In genomic region chr22:21014202-21015050, GRCh38 we compare ENCODE assay signal across 1 cellular context.
A peak's percentile ranks its signal among the peaks of the same experiment; 100 is the strongest.
TF ChIP-seq lines count a peak whose summit lies in the region.

No MANE protein-coding gene starts in this region.

TF ChIP-seq in HepG2, 621 proteins besides CTCF, POLR2A, EP300 and RAD21 (continued from another document and continues in another):
- TF ChIP-seq PBX3 (CRISPR knock-in tag; IDR thresholded peaks at IDR 0.05; ENCODE audit: borderline replicate concordance) = no peak
- TF ChIP-seq HIC2 (CRISPR knock-in tag; IDR thresholded peaks at IDR 0.05; ENCODE audit: low read depth) = peak; percentile 86
- peak; percentile 63 for TF ChIP-seq POLR2G (IDR thresholded peaks at IDR 0.05; ENCODE audit: low read depth, low read length)
- no peak for TF ChIP-seq NFIB (CRISPR knock-in tag; IDR thresholded peaks at IDR 0.05; ENCODE audit: borderline replicate concordance)
- no peak for TF ChIP-seq ZBTB49 (CRISPR knock-in tag; IDR thresholded peaks at IDR 0.05; ENCODE audit: borderline replicate concordance)
- TF ChIP-seq MXI1 (IDR thresholded peaks at IDR 0.05; ENCODE audit: borderline replicate concordance, low read depth, low read length) = no peak
- no peak for TF ChIP-seq ZFP37 (CRISPR knock-in tag; IDR thresholded peaks at IDR 0.05; ENCODE audit: borderline replicate concordance)
- TF ChIP-seq ZSCAN9 (CRISPR knock-in tag; IDR thresholded peaks at IDR 0.05; ENCODE audit: borderline replicate concordance) = no peak
- TF ChIP-seq HOXA3 (CRISPR knock-in tag; IDR thresholded peaks at IDR 0.05) = peak; percentile 30; the same call in 1 of the 2 replicates
- no peak for TF ChIP-seq ZNF672 (CRISPR knock-in tag; IDR thresholded peaks at IDR 0.05)
- no peak for TF ChIP-seq AHR (CRISPR knock-in tag; IDR thresholded peaks at IDR 0.05)
- TF ChIP-seq GABPA (IDR thresholded peaks at IDR 0.05; ENCODE audit: low read depth, low read length) = peak; percentile 49
- TF ChIP-seq GABPA (CRISPR knock-in tag; IDR thresholded peaks at IDR 0.05; ENCODE audit: low read depth) = peak; percentile 83
- TF ChIP-seq GMEB1 (CRISPR knock-in tag; IDR thresholded peaks at IDR 0.05; ENCODE audit: borderline replicate concordance) = no peak
- no peak for TF ChIP-seq SRF (IDR thresholded peaks at IDR 0.05; ENCODE audit: low read depth, low read length)
- no peak for TF ChIP-seq PLRG1 (conservative IDR thresholded peaks at IDR 0.05)
- TF ChIP-seq ZBTB40 (IDR thresholded peaks at IDR 0.05) = no peak
- no peak for TF ChIP-seq ZBTB40 (CRISPR knock-in tag; IDR thresholded peaks at IDR 0.05)
- no peak for TF ChIP-seq ZFP62 (CRISPR knock-in tag; IDR thresholded peaks at IDR 0.05)
- TF ChIP-seq, protein P1, sequence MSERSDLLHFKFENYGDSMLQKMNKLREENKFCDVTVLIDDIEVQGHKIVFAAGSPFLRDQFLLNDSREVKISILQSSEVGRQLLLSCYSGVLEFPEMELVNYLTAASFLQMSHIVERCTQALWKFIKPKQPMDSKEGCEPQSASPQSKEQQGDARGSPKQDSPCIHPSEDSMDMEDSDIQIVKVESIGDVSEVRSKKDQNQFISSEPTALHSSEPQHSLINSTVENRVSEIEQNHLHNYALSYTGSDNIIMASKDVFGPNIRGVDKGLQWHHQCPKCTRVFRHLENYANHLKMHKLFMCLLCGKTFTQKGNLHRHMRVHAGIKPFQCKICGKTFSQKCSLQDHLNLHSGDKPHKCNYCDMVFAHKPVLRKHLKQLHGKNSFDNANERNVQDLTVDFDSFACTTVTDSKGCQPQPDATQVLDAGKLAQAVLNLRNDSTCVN (CRISPR knock-in tag; IDR thresholded peaks at IDR 0.05; ENCODE audit: borderline replicate concordance) = no peak
- no peak for TF ChIP-seq CC2D1A (CRISPR knock-in tag; IDR thresholded peaks at IDR 0.05)
- no peak for TF ChIP-seq ZNF549 (CRISPR knock-in tag; IDR thresholded peaks at IDR 0.05)
- TF ChIP-seq ZNF816 (CRISPR knock-in tag; IDR thresholded peaks at IDR 0.05; ENCODE audit: borderline replicate concordance) = no peak
- no peak for TF ChIP-seq ZNF740 (CRISPR knock-in tag; IDR thresholded peaks at IDR 0.05)
- TF ChIP-seq NR2F2 (IDR thresholded peaks at IDR 0.05; ENCODE audit: borderline replicate concordance, low read depth) = peak; percentile 68; the same call in 1 of the 2 replicates
- TF ChIP-seq, protein P2, sequence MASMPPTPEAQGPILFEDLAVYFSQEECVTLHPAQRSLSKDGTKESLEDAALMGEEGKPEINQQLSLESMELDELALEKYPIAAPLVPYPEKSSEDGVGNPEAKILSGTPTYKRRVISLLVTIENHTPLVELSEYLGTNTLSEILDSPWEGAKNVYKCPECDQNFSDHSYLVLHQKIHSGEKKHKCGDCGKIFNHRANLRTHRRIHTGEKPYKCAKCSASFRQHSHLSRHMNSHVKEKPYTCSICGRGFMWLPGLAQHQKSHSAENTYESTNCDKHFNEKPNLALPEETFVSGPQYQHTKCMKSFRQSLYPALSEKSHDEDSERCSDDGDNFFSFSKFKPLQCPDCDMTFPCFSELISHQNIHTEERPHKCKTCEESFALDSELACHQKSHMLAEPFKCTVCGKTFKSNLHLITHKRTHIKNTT (CRISPR knock-in tag; IDR thresholded peaks at IDR 0.05) = no peak
- peak; percentile 59 for TF ChIP-seq ELF1 (CRISPR knock-in tag; IDR thresholded peaks at IDR 0.05)
- TF ChIP-seq FOXA1 (IDR thresholded peaks at IDR 0.05) = no peak
- no peak for TF ChIP-seq FOXA1 (CRISPR knock-in tag; IDR thresholded peaks at IDR 0.05)
- TF ChIP-seq ZNF550 (CRISPR knock-in tag; IDR thresholded peaks at IDR 0.05; ENCODE audit: borderline replicate concordance) = no peak
- TF ChIP-seq ZNF160 (CRISPR knock-in tag; IDR thresholded peaks at IDR 0.05) = no peak
- TF ChIP-seq, protein P3, sequence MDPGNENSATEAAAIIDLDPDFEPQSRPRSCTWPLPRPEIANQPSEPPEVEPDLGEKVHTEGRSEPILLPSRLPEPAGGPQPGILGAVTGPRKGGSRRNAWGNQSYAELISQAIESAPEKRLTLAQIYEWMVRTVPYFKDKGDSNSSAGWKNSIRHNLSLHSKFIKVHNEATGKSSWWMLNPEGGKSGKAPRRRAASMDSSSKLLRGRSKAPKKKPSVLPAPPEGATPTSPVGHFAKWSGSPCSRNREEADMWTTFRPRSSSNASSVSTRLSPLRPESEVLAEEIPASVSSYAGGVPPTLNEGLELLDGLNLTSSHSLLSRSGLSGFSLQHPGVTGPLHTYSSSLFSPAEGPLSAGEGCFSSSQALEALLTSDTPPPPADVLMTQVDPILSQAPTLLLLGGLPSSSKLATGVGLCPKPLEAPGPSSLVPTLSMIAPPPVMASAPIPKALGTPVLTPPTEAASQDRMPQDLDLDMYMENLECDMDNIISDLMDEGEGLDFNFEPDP (CRISPR knock-in tag; conservative IDR thresholded peaks at IDR 0.05) = no peak
- TF ChIP-seq IKZF5 (CRISPR knock-in tag; IDR thresholded peaks at IDR 0.05) = no peak
- TF ChIP-seq ZNF121 (CRISPR knock-in tag; IDR thresholded peaks at IDR 0.05) = no peak
- no peak for TF ChIP-seq ZNF557 (CRISPR knock-in tag; IDR thresholded peaks at IDR 0.05)
- TF ChIP-seq ZNF138 (CRISPR knock-in tag; IDR thresholded peaks at IDR 0.05; ENCODE audit: low read depth) = no peak
- no peak for TF ChIP-seq REPIN1 (CRISPR knock-in tag; IDR thresholded peaks at IDR 0.05; ENCODE audit: borderline replicate concordance, low read depth)
- TF ChIP-seq HNRNPL (IDR thresholded peaks at IDR 0.05; ENCODE audit: low read depth, low read length) = peak; percentile 88
